ENCODE assay signal across 8 cellular contexts in the genomic region with DNA sequence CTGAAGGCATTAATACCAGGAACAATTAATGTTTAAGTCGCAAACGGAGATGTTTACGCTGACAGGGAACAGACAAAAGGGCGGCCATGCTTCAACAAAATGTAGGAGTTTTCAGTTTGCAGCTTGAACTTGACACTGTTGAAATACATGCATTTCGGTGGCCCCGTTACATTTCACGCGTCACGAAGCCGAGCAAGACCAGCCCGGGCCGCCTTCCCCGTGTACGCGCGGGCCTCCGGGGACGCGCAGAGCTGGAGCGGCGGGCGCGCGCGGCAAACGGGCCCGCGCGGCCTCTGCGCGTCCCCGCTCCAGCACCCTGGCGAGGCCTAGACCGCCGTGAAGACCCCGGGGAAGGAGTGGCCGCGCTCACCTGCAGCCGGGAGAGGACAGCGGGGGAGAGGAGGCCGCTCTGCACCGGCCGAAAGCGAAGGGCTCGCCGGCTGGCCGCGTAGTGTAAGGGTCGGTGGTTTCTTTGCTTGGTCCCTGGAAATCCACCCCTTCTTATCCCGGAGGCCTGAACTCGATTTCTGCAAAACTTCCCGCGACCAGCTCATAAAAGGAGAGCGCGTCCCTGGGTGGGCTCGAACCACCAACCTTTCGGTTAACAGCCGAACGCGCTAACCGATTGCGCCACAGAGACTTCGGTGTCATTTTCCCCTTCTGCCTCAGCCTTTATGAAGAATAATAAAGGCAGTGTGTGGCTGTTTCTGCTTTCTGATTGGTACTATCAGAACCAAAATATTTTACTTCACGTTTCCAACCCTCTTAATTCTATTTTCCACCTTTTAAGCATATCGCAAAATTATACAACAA.
DNase-seq lines count a peak whose midpoint lies in the region; ATAC-seq and TF ChIP-seq lines count a peak whose summit lies in the region.

No MANE protein-coding gene starts in this region.

- peak; percentile 80 for ATAC-seq in GM19035 (IDR thresholded peaks at IDR 0.05; ENCODE audit: unreplicated experiment)
- peak; percentile 68 for ATAC-seq in HG03342 (IDR thresholded peaks at IDR 0.05; ENCODE audit: unreplicated experiment)

- peak overlapping the region; percentile 90 to 94 for H3K27ac ChIP-seq in coronary artery

- H3K4me3 ChIP-seq in coronary artery: peak overlapping the region; percentile 80

- DNase-seq in AG09319 (ENCODE audit: extremely low read depth, low read depth) (peak; percentile 77), NCI-H510A (lab: John Stamatoyannopoulos, UW) (peak; percentile 75), coronary artery (ENCODE audit: low spot score) (peak; percentile 91), left kidney (ENCODE audit: low read depth, low spot score) (peak; percentile 96)
- DNase-seq in activated CD4-positive, alpha-beta T cell treated with anti-CD3 and anti-CD28 coated beads for 48 hours: peak; percentile 92
- DNase-seq in stimulated activated CD4-positive, alpha-beta T cell treated with anti-CD3 and anti-CD28 coated beads, Interleukin-1b, Interleukin-23, amount 100 ng/mL, for 4 hours (ENCODE audit: low read depth in 2 of 2): peak; percentile 83 to 93

- no peak for TF ChIP-seq CTCF in AG09319 (IDR thresholded peaks at IDR 0.05; ENCODE audit: low read depth, low read length)
- no peak for TF ChIP-seq CTCF in coronary artery (IDR thresholded peaks at IDR 0.05)

Comparison
In these comparisons a context has a peak if more than half of its experiments do, and no peak if none do; other contexts are left out.
1. Peak in every context shown above with its lines: DNase-seq, ATAC-seq, H3K4me3 ChIP-seq and H3K27ac ChIP-seq.